In genomic region chr3:139340784-139341183, GRCh38 we compare ENCODE assay signal across 1 cellular context.
TF ChIP-seq lines count a peak whose summit lies in the region.

No MANE protein-coding gene starts in this region.

TF ChIP-seq in K562, 482 proteins besides CTCF, POLR2A, EP300 and RAD21 (continued from another document):
- TF ChIP-seq ARID3A (IDR thresholded peaks at IDR 0.05; ENCODE audit: borderline replicate concordance, low read depth, low read length) (0 out of 2 replicates have a peak, but pooled peaks have one; percentile 24), YY1 (IDR thresholded peaks at IDR 0.05; ENCODE audit: borderline replicate concordance in 1 of 3, control insufficient read depth in 1 of 3, extremely low read depth in 1 of 3, insufficient read depth in 3 of 3, insufficient read length in 1 of 3, insufficient replicate concordance in 2 of 3, low read depth in 1 of 3, low read length in 2 of 3) (peak in 1 of 3 experiments; percentile 75), SAFB2 (IDR thresholded peaks at IDR 0.05; ENCODE audit: borderline replicate concordance, low read depth, low read length, severe bottlenecking) (no peak), NCOR1 (IDR thresholded peaks at IDR 0.05) (0 out of 2 replicates have a peak, but pooled peaks have one; percentile 5), HMGN3 (IDR thresholded peaks at IDR 0.05; ENCODE audit: borderline replicate concordance, extremely low read depth, insufficient read length, low read depth, low read length) (no peak), HBP1 (CRISPR knock-in tag; IDR thresholded peaks at IDR 0.05) (no peak), NFIC (IDR thresholded peaks at IDR 0.05) (peak; percentile 92), RBFOX2 (IDR thresholded peaks at IDR 0.05; ENCODE audit: low read depth, low read length) (no peak), ZNF766 (CRISPR knock-in tag; conservative IDR thresholded peaks at IDR 0.05) (peak; percentile 45; the same call in 1 of the 2 replicates), MBD2 (IDR thresholded peaks at IDR 0.05; ENCODE audit: borderline replicate concordance, low read depth) (no peak), ZFP1 (CRISPR knock-in tag; IDR thresholded peaks at IDR 0.05) (no peak), SIRT6 (IDR thresholded peaks at IDR 0.05; ENCODE audit: low read depth, low read length) (no peak), TBP (optimal IDR thresholded peaks at IDR 0.05; ENCODE audit: low read depth, low read length) (peak; percentile 47), MAFK (IDR thresholded peaks at IDR 0.05; ENCODE audit: low read length) (no peak), EHMT2 (IDR thresholded peaks at IDR 0.05) (peak; percentile 71), ZBTB33 (CRISPR knock-in tag; IDR thresholded peaks at IDR 0.05) (no peak), SRSF1 (IDR thresholded peaks at IDR 0.05; ENCODE audit: low read depth, low read length) (no peak), RCOR1 (IDR thresholded peaks at IDR 0.05; ENCODE audit: borderline replicate concordance in 1 of 2, low read depth in 2 of 2, low read length in 2 of 2) (0 out of 4 replicates have a peak, but pooled peaks of 1 of the 2 experiments have one; percentile 53), MEIS2 (IDR thresholded peaks at IDR 0.05; ENCODE audit: partially characterized antibody) (peak; percentile 18), POLR2AphosphoS5 (IDR thresholded peaks at IDR 0.05; ENCODE audit: control insufficient read depth, insufficient read depth, low read depth, low read length) (peak; percentile 41; the same call in 1 of the 2 replicates), PKNOX1 (IDR thresholded peaks at IDR 0.05) (peak; percentile 95), ELF1 (tag; IDR thresholded peaks at IDR 0.05) (no peak), VEZF1 (CRISPR knock-in tag; IDR thresholded peaks at IDR 0.05) (peak; percentile 55), FOXJ3 (CRISPR knock-in tag; IDR thresholded peaks at IDR 0.05) (no peak), JUND (IDR thresholded peaks at IDR 0.05; ENCODE audit: borderline replicate concordance, low read depth, low read length) (peak; percentile 51; the same call in 1 of the 2 replicates), JUND (tag; IDR thresholded peaks at IDR 0.05; ENCODE audit: borderline replicate concordance, low read depth, low read length) (no peak; the same call in 2 of the 3 replicates), PBX2 (CRISPR knock-in tag; IDR thresholded peaks at IDR 0.05; ENCODE audit: low read depth) (no peak), PBX2 (tag; conservative IDR thresholded peaks at IDR 0.05; ENCODE audit: low read depth) (peak; percentile 72), LEF1 (IDR thresholded peaks at IDR 0.05) (0 out of 2 replicates have a peak, but pooled peaks have one; percentile 31), HMBOX1 (IDR thresholded peaks at IDR 0.05) (peak; percentile 69; the same call in 1 of the 2 replicates)
